Comparison of ENCODE assay signal across 1 cellular context in genomic region chr6:30465582-30466306, GRCh38.
TF ChIP-seq lines count a peak whose summit lies in the region.

No MANE protein-coding gene starts in this region.

TF ChIP-seq in IMR-90, 13 proteins besides CTCF, POLR2A, EP300 and RAD21 (continued from another document):
- TF ChIP-seq ELK1 (IDR thresholded peaks at IDR 0.05; ENCODE audit: borderline replicate concordance, low read depth, low read length): no peak
